ENCODE assay signal across 24 cellular contexts in the genomic region with DNA sequence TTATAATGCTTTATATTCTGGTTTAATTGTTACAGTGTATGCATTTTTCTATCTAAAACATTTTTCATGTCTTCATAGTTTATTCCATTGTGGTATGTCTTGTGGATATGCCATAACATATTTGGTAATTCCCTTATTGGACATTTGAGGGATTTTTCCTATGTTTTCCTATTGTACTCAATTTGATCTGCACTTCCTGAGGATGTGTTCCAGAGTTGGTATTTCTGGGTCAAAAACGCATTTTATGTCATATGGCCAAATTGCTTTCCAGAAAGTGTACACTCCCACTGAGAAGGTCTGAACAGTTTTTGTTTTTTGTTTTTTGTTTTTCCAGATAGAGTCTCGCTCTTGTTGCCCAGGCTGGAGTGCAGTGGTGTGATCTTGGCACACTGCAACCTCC. TPM values are rescaled to one million over a fixed set of nuclear protein-coding genes. Genes with fewer than 3 reads are reported as not detected.
DNase-seq lines count a peak whose midpoint lies in the region; ATAC-seq and TF ChIP-seq lines count a peak whose summit lies in the region.
"Had no signal": no experiment of that assay in that cellular context is flagged by ENCODE, and none has a peak within 500 bp of the region (broad histone marks: within the 10 kb centered on the region; RNA-seq: fewer than 3 reads in every experiment).

No MANE protein-coding gene starts in this region.

- no peak overlapping the region for H2AFZ ChIP-seq in trophoblast cell (ENCODE audit: insufficient read depth, low read length, poor library complexity)

- intact Hi-C loops in activated CD4-positive, alpha-beta T cell treated with anti-CD3 and anti-CD28 coated beads for 36 hours (cut with DNase I, micrococcal nuclease) = no loop called here
- intact Hi-C loops in left lung (cut with DNase I) = no loop called here

- H3K9me3 Mint-ChIP-seq in activated CD4-positive, alpha-beta T cell treated with anti-CD3 and anti-CD28 coated beads for 36 hours (ENCODE audit: low read depth) = no peaks in the 10 kb centered on the region
- H3K9me3 Mint-ChIP-seq: CD8-positive, alpha-beta T cell had no signal

- no peak overlapping the region for H2BK12ac ChIP-seq in trophoblast cell (ENCODE audit: low read length)

- peaks cover 21% of the 10 kb centered on the region for H3K36me3 Mint-ChIP-seq in activated CD4-positive, alpha-beta T cell treated with anti-CD3 and anti-CD28 coated beads for 36 hours (ENCODE audit: low read depth)

- H3K4me3 Mint-ChIP-seq in activated CD4-positive, alpha-beta T cell treated with anti-CD3 and anti-CD28 coated beads for 36 hours = no peak overlapping the region
- H3K4me3 Mint-ChIP-seq: CD8-positive, alpha-beta T cell had no signal

- DNase-seq in activated CD4-positive, alpha-beta T cell treated with anti-CD3 and anti-CD28 coated beads for 36 hours = no peak
- no peak for DNase-seq in activated CD4-positive, alpha-beta T cell treated with anti-CD3 and anti-CD28 coated beads for 1 hour
- DNase-seq in G401 (ENCODE audit: low spot score) (peak; percentile 9), dermis blood vessel endothelial cell (peak; percentile 46), trophoblast cell (no peak), left lung (no peak)
- DNase-seq in stimulated activated CD4-positive, alpha-beta T cell treated with anti-CD3 and anti-CD28 coated beads, Interleukin-1b, Interleukin-23, amount 100 ng/mL, for 48 hours = no peak
- DNase-seq: Caco-2; CD8-positive, alpha-beta T cell; GDM1; NCI-H1092; NCI-H1417 treated with DMSO at 0.1 percent for 48 hours; NCI-H1694 treated with DMSO at 0.1 percent for 48 hours; NCI-H2081; NCI-H2227 treated with DMSO at 0.1 percent for 48 hours; NCI-H69; Right ventricle myocardium superior; RPMI8226 had no signal

- no peak overlapping the region for H2BK5ac ChIP-seq in trophoblast cell (ENCODE audit: low read depth, low read length, poor library complexity)

- no CpG with 5 or more reads among the region's 2 CpGs for WGBS in trophoblast cell (ENCODE audit: extremely low coverage, insufficient coverage, insufficient read length)

- no peaks in the 10 kb centered on the region for H3K79me1 ChIP-seq in trophoblast cell (ENCODE audit: low read length)

- no peak overlapping the region for H3K14ac ChIP-seq in trophoblast cell (ENCODE audit: low read length)

- ATAC-seq in activated CD4-positive, alpha-beta T cell treated with anti-CD3 and anti-CD28 coated beads for 36 hours = no peak
- ATAC-seq in HG02759 (IDR thresholded peaks at IDR 0.05; ENCODE audit: unreplicated experiment) = no peak
- no peak for ATAC-seq in left lung
- ATAC-seq: CD8-positive, alpha-beta T cell; GM12878; HCT116 had no signal

- no peaks in the 10 kb centered on the region for H3K27me3 ChIP-seq in trophoblast cell (ENCODE audit: insufficient read depth, low read length)
- no peaks in the 10 kb centered on the region for H3K27me3 ChIP-seq in left lung

- H3K9ac ChIP-seq in trophoblast cell (ENCODE audit: low read length) = no peak overlapping the region
- H3K9ac ChIP-seq: KMS-11 had no signal

- H3K79me2 ChIP-seq in trophoblast cell (ENCODE audit: control insufficient read depth, insufficient read depth, low read length, poor library complexity) = peaks cover 16% of the 10 kb centered on the region

- H4K12ac ChIP-seq in trophoblast cell (ENCODE audit: low read depth, low read length) = no peak overlapping the region

- H3K27me3 Mint-ChIP-seq in activated CD4-positive, alpha-beta T cell treated with anti-CD3 and anti-CD28 coated beads for 36 hours = no peaks in the 10 kb centered on the region
- H3K27me3 Mint-ChIP-seq: IgD-negative memory B cell had no signal

- TF ChIP-seq CTCF in left lung (IDR thresholded peaks at IDR 0.05) = no peak

- no peak overlapping the region for H2BK120ac ChIP-seq in trophoblast cell (ENCODE audit: insufficient read depth, low read length, poor library complexity)

- H3K4me1 Mint-ChIP-seq in activated CD4-positive, alpha-beta T cell treated with anti-CD3 and anti-CD28 coated beads for 36 hours = peaks cover 54% of the 10 kb centered on the region

- no peak overlapping the region for H3K18ac ChIP-seq in trophoblast cell (ENCODE audit: low read length)

- CTCF ChIA-PET in activated CD4-positive, alpha-beta T cell treated with anti-CD3 and anti-CD28 coated beads for 36 hours (lab: Charles Lee) = no interaction called here

- H3K4me3 ChIP-seq in trophoblast cell (ENCODE audit: low read depth, low read length) = no peak overlapping the region
- H3K4me3 ChIP-seq in left lung = no peak overlapping the region
- H3K4me3 ChIP-seq: GM12878 had no signal

- H3K23ac ChIP-seq in trophoblast cell (ENCODE audit: low read length) = no peak overlapping the region

- POLR2A ChIA-PET in activated CD4-positive, alpha-beta T cell treated with anti-CD3 and anti-CD28 coated beads for 36 hours (lab: Charles Lee) = no interaction called here

- no peaks in the 10 kb centered on the region for H3K9me3 ChIP-seq in trophoblast cell (ENCODE audit: insufficient read depth, low read depth, low read length)
- no peaks in the 10 kb centered on the region for H3K9me3 ChIP-seq in left lung
- H3K9me3 ChIP-seq: Caco-2 had no signal

- H2AK5ac ChIP-seq in trophoblast cell (ENCODE audit: low read length) = no peak overlapping the region

- in situ Hi-C loops in G401 (cut with HindIII; ENCODE audit: low sequenced_read_pairs) = no loop called here

- peak overlapping the region; percentile 65 for H3K27ac Mint-ChIP-seq in activated CD4-positive, alpha-beta T cell treated with anti-CD3 and anti-CD28 coated beads for 36 hours
- H3K27ac Mint-ChIP-seq: CD8-positive, alpha-beta T cell had no signal

- peak overlapping the region; percentile 46 for H3K4ac ChIP-seq in trophoblast cell (ENCODE audit: low read depth, low read length)

- no peaks in the 10 kb centered on the region for H3K4me1 ChIP-seq in trophoblast cell (ENCODE audit: control insufficient read depth in 1 of 2, insufficient read depth in 2 of 2, low read length in 2 of 2)
- peaks cover 3 to 71% of the 10 kb centered on the region in 2 donors for H3K4me1 ChIP-seq in left lung
- H3K4me1 ChIP-seq: Caco-2 had no signal

- H3K36me3 ChIP-seq in trophoblast cell (ENCODE audit: control insufficient read depth in 1 of 2, insufficient read depth in 2 of 2, low read length in 2 of 2) (peaks cover 0 to 8% of the 10 kb centered on the region in 2 experiments), left lung (peaks cover 0 to 10% of the 10 kb centered on the region in 2 donors)

- H4K91ac ChIP-seq in trophoblast cell (ENCODE audit: low read depth, low read length) = no peak overlapping the region

- no peak overlapping the region for H3K4me2 ChIP-seq in trophoblast cell (ENCODE audit: low read length)
- H3K4me2 ChIP-seq: KMS-11 had no signal

- H3K27ac ChIP-seq in trophoblast cell (ENCODE audit: low read depth, low read length) = no peak overlapping the region
- H3K27ac ChIP-seq in left lung = no peak overlapping the region
- H3K27ac ChIP-seq: 22Rv1, KMS-11 had no signal

- no peak overlapping the region for H4K8ac ChIP-seq in trophoblast cell (ENCODE audit: low read depth, low read length)

RNA-seq across cellular contexts. Expression of a gene that starts 6.8 kb away (rescaled TPM):
- total RNA-seq in activated CD4-positive, alpha-beta T cell treated with anti-CD3 and anti-CD28 coated beads for 36 hours = 10 to 100 TPM; 44.7 to 45.1 TPM
- 78.2 and 121 TPM in 2 replicates for total RNA-seq in G401 (2014; rRNA removed; shearing (Covaris generic))
- total RNA-seq in dermis blood vessel endothelial cell = 48.2 and 63.5 TPM in 2 replicates
- polyA plus RNA-seq in trophoblast cell (2013) = 143 and 168 TPM in 2 replicates
- 10 to 100 TPM; 81.0 to 93.9 TPM for total RNA-seq in left lung

RNA-seq across cellular contexts. Expression of a gene that starts 58.6 kb away (rescaled TPM):
- 100 to 1,000 TPM; 105 to 175 TPM for total RNA-seq in activated CD4-positive, alpha-beta T cell treated with anti-CD3 and anti-CD28 coated beads for 36 hours
- 10.4 and 12.6 TPM in 2 replicates for total RNA-seq in G401 (2014; rRNA removed; shearing (Covaris generic))
- total RNA-seq in dermis blood vessel endothelial cell (18.0 and 22.9 TPM in 2 replicates), left lung (100 to 1,000 TPM; 103 to 104 TPM)
- 44.8 and 49.1 TPM in 2 replicates for polyA plus RNA-seq in trophoblast cell (2013)

Comparison
In these comparisons a context has a peak if more than half of its experiments do, and no peak if none do; other contexts are left out.
1. DNase-seq: peak in G401 (single experiment) and dermis blood vessel endothelial cell (single experiment); none in activated CD4-positive, alpha-beta T cell treated with anti-CD3 and anti-CD28 coated beads for 36 hours (single experiment), activated CD4-positive, alpha-beta T cell treated with anti-CD3 and anti-CD28 coated beads for 1 hour (single experiment), trophoblast cell (0 of 2), left lung (0 of 2) and stimulated activated CD4-positive, alpha-beta T cell treated with anti-CD3 and anti-CD28 coated beads, Interleukin-1b, Interleukin-23, amount 100 ng/mL, for 48 hours (single experiment).